17 cellular contexts compared by ENCODE assay signal in genomic region chr3:37017683-37018082, GRCh38. TPM values are rescaled to one million over a fixed set of nuclear protein-coding genes. Genes with fewer than 3 reads are reported as not detected.
DNase-seq lines count a peak whose midpoint lies in the region; ATAC-seq and TF ChIP-seq lines count a peak whose summit lies in the region.
"Had no signal": no experiment of that assay in that cellular context is flagged by ENCODE, and none has a peak within 500 bp of the region (broad histone marks: within the 10 kb centered on the region; RNA-seq: fewer than 3 reads in every experiment).

No MANE protein-coding gene starts in this region.

- H3K36me3 ChIP-seq in cardiac muscle cell (peaks cover 26% of the 10 kb centered on the region), right atrium auricular region (peaks cover 51% of the 10 kb centered on the region)

- H3K27ac ChIP-seq in cardiac muscle cell (peak overlapping the region; percentile 42), right atrium auricular region (peak overlapping the region; percentile 37 to 65)

- ATAC-seq in Right ventricle myocardium superior (ENCODE audit: poor library complexity) (peak; percentile 55), left cardiac atrium (peak; percentile 36 to 45), GM18498 (IDR thresholded peaks at IDR 0.05; ENCODE audit: unreplicated experiment) (no peak), HG02870 (IDR thresholded peaks at IDR 0.05; ENCODE audit: unreplicated experiment) (no peak)

- no peak overlapping the region for H3K4me3 ChIP-seq in cardiac muscle cell
- no peak overlapping the region for H3K4me3 ChIP-seq in right atrium auricular region
- H3K4me3 ChIP-seq: HAP-1 had no signal

- no peaks in the 10 kb centered on the region for H3K9me3 ChIP-seq in cardiac muscle cell (ENCODE audit: low read depth)
- no peaks in the 10 kb centered on the region for H3K9me3 ChIP-seq in right atrium auricular region
- H3K9me3 ChIP-seq: HAP-1 had no signal

- H3K4me1 ChIP-seq in cardiac muscle cell (ENCODE audit: low read depth) (peaks cover 24% of the 10 kb centered on the region), right atrium auricular region (peaks cover 0 to 36% of the 10 kb centered on the region in 2 donors)
- H3K4me1 ChIP-seq: HAP-1 had no signal

- intact Hi-C loops in Right ventricle myocardium superior (cut with DNase I): no loop called here
- intact Hi-C loops in left cardiac atrium (cut with DNase I): no loop called here

- H3K27me3 ChIP-seq in cardiac muscle cell: no peaks in the 10 kb centered on the region
- no peaks in the 10 kb centered on the region for H3K27me3 ChIP-seq in right atrium auricular region

- no peak for DNase-seq in Right ventricle myocardium superior
- peak in 1 of 2 donors; percentile 30 for DNase-seq in cardiac muscle cell (ENCODE audit: low read depth in 1 of 2, low spot score in 1 of 2)
- DNase-seq in left cardiac atrium: no peak
- DNase-seq in right atrium auricular region (ENCODE audit: low spot score): no peak
- DNase-seq in kidney tubule cell (ENCODE audit: low spot score): no peak
- DNase-seq: C1 segment of cervical spinal cord; Calu3; CD4-positive, alpha-beta memory T cell; COR-L47; DMS53; DMS79 treated with DMSO at 0.1 percent for 48 hours; GF-D8; GOT3; HFFc6 had no signal

- no peak for TF ChIP-seq CTCF in cardiac muscle cell (IDR thresholded peaks at IDR 0.05; ENCODE audit: low read depth, low read length)
- TF ChIP-seq CTCF in right atrium auricular region (IDR thresholded peaks at IDR 0.05): no peak

RNA-seq across cellular contexts. Expression of gene MLH1, which starts 24.4 kb away (rescaled TPM):
- 42.7 TPM for total RNA-seq in Right ventricle myocardium superior
- 63.1 and 114 TPM in 2 replicates for total RNA-seq in cardiac muscle cell
- 35.2 and 51.6 TPM in 2 replicates for polyA plus RNA-seq in cardiac muscle cell
- total RNA-seq in left cardiac atrium: 10 to 100 TPM; 31.6 to 31.9 TPM
- 10 to 100 TPM; 36.0 to 37.8 TPM for total RNA-seq in right atrium auricular region

RNA-seq across cellular contexts. Expression of gene EPM2AIP1, which starts 24.8 kb away (rescaled TPM):
- total RNA-seq in Right ventricle myocardium superior (17.9 TPM), cardiac muscle cell (24.2 and 30.7 TPM in 2 replicates), left cardiac atrium (10 to 100 TPM; 15.3 to 17.1 TPM), right atrium auricular region (10 to 100 TPM; 10.3 TPM)
- polyA plus RNA-seq in cardiac muscle cell: 34.8 and 38.0 TPM in 2 replicates

Comparison
In these comparisons a context has a peak if more than half of its experiments do, and no peak if none do; other contexts are left out.
1. ATAC-seq: peak in Right ventricle myocardium superior (single experiment) and left cardiac atrium (2 of 2); none in GM18498 (single experiment) and HG02870 (single experiment).